ENCODE assay signal across 1 cellular context in the genomic region with DNA sequence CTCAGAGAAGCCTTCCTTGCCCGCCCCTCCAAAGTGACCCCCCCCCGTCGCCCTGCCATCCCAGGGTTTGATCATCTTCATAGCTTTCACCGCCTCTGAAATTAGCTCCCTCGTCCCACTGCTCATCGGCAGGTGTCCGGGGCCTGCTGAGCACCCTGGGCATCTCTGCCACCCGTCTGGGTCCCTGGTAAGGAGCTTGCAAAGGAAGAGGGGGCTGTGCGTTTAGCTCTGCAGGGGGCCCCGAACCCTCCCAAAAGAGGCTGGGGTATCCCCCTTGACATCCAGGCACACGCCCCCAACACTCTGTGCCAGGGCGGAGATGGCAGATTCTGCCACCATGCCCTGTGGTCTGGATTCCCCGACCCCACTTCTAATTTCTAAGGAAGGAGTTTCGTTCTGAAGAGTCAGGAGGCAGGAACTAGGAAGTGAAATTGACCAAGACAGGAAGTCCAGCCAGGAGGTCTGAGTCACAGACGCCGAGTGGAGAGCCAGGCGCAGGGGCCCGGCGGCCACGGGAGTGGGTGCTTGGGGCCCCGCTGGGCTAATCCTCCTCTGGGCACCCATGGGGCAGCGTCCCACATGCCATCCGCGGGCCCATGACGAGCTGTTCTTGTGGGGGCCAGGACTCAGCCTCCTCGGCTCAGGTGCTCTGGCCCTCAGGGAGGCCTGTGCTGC.
TF ChIP-seq lines count a peak whose summit lies in the region.

No MANE protein-coding gene starts in this region.

TF ChIP-seq in GM23338, 12 proteins besides CTCF, POLR2A, EP300 and RAD21 (continued from another document):
- TF ChIP-seq JUNB (IDR thresholded peaks at IDR 0.05; ENCODE audit: unreplicated experiment) (no peak), POLR2AphosphoS5 (IDR thresholded peaks at IDR 0.05; ENCODE audit: low read depth) (no peak), EZH2phosphoT487 (IDR thresholded peaks at IDR 0.05; ENCODE audit: unreplicated experiment) (no peak), STAT1 (IDR thresholded peaks at IDR 0.05; ENCODE audit: unreplicated experiment) (no peak), CREB1 (CRISPR knock-in tag; IDR thresholded peaks at IDR 0.05; ENCODE audit: low read depth) (no peak), NANOG (IDR thresholded peaks at IDR 0.05; ENCODE audit: borderline replicate concordance) (no peak), ZNF331 (CRISPR knock-in tag; IDR thresholded peaks at IDR 0.05; ENCODE audit: low read depth) (no peak), EZH2 (IDR thresholded peaks at IDR 0.05; ENCODE audit: low read depth, unreplicated experiment) (no peak)
- TF ChIP-seq, protein P1, sequence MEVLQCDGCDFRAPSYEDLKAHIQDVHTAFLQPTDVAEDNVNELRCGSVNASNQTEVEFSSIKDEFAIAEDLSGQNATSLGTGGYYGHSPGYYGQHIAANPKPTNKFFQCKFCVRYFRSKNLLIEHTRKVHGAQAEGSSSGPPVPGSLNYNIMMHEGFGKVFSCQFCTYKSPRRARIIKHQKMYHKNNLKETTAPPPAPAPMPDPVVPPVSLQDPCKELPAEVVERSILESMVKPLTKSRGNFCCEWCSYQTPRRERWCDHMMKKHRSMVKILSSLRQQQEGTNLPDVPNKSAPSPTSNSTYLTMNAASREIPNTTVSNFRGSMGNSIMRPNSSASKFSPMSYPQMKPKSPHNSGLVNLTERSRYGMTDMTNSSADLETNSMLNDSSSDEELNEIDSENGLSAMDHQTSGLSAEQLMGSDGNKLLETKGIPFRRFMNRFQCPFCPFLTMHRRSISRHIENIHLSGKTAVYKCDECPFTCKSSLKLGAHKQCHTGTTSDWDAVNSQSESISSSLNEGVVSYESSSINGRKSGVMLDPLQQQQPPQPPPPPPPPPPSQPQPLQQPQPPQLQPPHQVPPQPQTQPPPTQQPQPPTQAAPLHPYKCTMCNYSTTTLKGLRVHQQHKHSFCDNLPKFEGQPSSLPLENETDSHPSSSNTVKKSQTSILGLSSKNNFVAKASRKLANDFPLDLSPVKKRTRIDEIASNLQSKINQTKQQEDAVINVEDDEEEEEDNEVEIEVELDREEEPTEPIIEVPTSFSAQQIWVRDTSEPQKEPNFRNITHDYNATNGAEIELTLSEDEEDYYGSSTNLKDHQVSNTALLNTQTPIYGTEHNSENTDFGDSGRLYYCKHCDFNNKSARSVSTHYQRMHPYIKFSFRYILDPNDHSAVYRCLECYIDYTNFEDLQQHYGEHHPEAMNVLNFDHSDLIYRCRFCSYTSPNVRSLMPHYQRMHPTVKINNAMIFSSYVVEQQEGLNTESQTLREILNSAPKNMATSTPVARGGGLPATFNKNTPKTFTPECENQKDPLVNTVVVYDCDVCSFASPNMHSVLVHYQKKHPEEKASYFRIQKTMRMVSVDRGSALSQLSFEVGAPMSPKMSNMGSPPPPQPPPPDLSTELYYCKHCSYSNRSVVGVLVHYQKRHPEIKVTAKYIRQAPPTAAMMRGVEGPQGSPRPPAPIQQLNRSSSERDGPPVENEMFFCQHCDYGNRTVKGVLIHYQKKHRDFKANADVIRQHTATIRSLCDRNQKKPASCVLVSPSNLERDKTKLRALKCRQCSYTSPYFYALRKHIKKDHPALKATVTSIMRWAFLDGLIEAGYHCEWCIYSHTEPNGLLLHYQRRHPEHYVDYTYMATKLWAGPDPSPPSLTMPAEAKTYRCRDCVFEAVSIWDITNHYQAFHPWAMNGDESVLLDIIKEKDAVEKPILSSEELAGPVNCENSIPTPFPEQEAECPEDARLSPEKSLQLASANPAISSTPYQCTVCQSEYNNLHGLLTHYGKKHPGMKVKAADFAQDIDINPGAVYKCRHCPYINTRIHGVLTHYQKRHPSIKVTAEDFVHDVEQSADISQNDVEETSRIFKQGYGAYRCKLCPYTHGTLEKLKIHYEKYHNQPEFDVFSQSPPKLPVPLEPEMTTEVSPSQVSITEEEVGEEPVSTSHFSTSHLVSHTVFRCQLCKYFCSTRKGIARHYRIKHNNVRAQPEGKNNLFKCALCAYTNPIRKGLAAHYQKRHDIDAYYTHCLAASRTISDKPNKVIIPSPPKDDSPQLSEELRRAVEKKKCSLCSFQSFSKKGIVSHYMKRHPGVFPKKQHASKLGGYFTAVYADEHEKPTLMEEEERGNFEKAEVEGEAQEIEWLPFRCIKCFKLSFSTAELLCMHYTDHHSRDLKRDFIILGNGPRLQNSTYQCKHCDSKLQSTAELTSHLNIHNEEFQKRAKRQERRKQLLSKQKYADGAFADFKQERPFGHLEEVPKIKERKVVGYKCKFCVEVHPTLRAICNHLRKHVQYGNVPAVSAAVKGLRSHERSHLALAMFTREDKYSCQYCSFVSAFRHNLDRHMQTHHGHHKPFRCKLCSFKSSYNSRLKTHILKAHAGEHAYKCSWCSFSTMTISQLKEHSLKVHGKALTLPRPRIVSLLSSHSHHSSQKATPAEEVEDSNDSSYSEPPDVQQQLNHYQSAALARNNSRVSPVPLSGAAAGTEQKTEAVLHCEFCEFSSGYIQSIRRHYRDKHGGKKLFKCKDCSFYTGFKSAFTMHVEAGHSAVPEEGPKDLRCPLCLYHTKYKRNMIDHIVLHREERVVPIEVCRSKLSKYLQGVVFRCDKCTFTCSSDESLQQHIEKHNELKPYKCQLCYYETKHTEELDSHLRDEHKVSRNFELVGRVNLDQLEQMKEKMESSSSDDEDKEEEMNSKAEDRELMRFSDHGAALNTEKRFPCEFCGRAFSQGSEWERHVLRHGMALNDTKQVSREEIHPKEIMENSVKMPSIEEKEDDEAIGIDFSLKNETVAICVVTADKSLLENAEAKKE (CRISPR knock-in tag; IDR thresholded peaks at IDR 0.05): no peak
- TF ChIP-seq, protein P2, sequence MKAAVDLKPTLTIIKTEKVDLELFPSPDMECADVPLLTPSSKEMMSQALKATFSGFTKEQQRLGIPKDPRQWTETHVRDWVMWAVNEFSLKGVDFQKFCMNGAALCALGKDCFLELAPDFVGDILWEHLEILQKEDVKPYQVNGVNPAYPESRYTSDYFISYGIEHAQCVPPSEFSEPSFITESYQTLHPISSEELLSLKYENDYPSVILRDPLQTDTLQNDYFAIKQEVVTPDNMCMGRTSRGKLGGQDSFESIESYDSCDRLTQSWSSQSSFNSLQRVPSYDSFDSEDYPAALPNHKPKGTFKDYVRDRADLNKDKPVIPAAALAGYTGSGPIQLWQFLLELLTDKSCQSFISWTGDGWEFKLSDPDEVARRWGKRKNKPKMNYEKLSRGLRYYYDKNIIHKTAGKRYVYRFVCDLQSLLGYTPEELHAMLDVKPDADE (IDR thresholded peaks at IDR 0.05): no peak
